Comparison of ENCODE assay signal across 7 cellular contexts in genomic region chr5:30000231-30000630, GRCh38.
"Had no signal": no experiment of that assay in that cellular context is flagged by ENCODE, and none has a peak within 500 bp of the region (broad histone marks: within the 10 kb centered on the region; RNA-seq: fewer than 3 reads in every experiment).

No MANE protein-coding gene starts in this region.

- H3K27ac Mint-ChIP-seq: GM23338, H9, IgD-negative memory B cell had no signal

- H3K4me1 Mint-ChIP-seq: IgD-negative memory B cell had no signal

- DNase-seq: H9, HCEC 1CT, KBM-7 had no signal

- H3K4me3 Mint-ChIP-seq: GM23338, H9, IgD-negative memory B cell had no signal

- H3K9me3 Mint-ChIP-seq: GM23338 had no signal

- ATAC-seq: GM23338, HepG2 had no signal

- H3K4me3 ChIP-seq: GM23338 had no signal

- H3K27me3 Mint-ChIP-seq: IgD-negative memory B cell had no signal

- H3K27ac ChIP-seq: HL-60 had no signal
